ENCODE assay signal across 9 cellular contexts in genomic region chr10:14200645-14201534, GRCh38.
DNase-seq lines count a peak whose midpoint lies in the region; FAIRE-seq and TF ChIP-seq lines count a peak whose summit lies in the region.
"Had no signal": no experiment of that assay in that cellular context is flagged by ENCODE, and none has a peak within 500 bp of the region (broad histone marks: within the 10 kb centered on the region; RNA-seq: fewer than 3 reads in every experiment).

No MANE protein-coding gene starts in this region.

- H3K9me2 ChIP-seq in PC-9 (ENCODE audit: insufficient read depth): no peaks in the 10 kb centered on the region

- intact Hi-C loops in PC-9 (cut with micrococcal nuclease; ENCODE audit: unreplicated experiment): no loop called here

- no peak for FAIRE-seq in urothelium cell line (lab: Jason Lieb, UNC)

- no peak overlapping the region for H3K4me2 ChIP-seq in PC-9

- no peaks in the 10 kb centered on the region for H3K36me3 ChIP-seq in PC-9 (ENCODE audit: low read depth)

- POLR2A ChIA-PET in PC-9 (lab: Charles Lee; ENCODE audit: unreplicated experiment): no interaction called here

- H3K27ac ChIP-seq in PC-9: no peak overlapping the region

- CTCF ChIA-PET in PC-9 (lab: Charles Lee): no interaction called here

- H3K4me3 ChIP-seq in PC-9 (no peak overlapping the region), fibroblast of mammary gland (ENCODE audit: control insufficient read depth, low read depth, low read length) (no peak overlapping the region)

- H3K9me3 ChIP-seq in PC-9 (ENCODE audit: insufficient read depth, low read depth): no peaks in the 10 kb centered on the region

- no peaks in the 10 kb centered on the region for H3K79me2 ChIP-seq in PC-9 (ENCODE audit: low read depth)

- no peaks in the 10 kb centered on the region for H3F3A ChIP-seq in PC-9 (ENCODE audit: insufficient read depth, low read depth)

- TF ChIP-seq CTCF in PC-9 (conservative IDR thresholded peaks at IDR 0.05): peak; percentile 47; the same call in 1 of the 2 replicates
- TF ChIP-seq CTCF in fibroblast of mammary gland (conservative IDR thresholded peaks at IDR 0.05; ENCODE audit: control insufficient read depth, insufficient read depth, low read depth, low read length): peak; percentile 36

- no TSS peak for BruUV-seq in PC-9 (replicated peaks; lab: Mats Ljungman, UMichigan)

- peak; percentile 6 for DNase-seq in stimulated activated CD4-positive, alpha-beta T cell treated with anti-CD3 and anti-CD28 coated beads, Interleukin-4, amount 100 ng/mL, for 1 hour
- no peak for DNase-seq in stimulated activated CD4-positive, alpha-beta T cell treated with anti-CD3 and anti-CD28 coated beads, Interleukin-4, amount 100 ng/mL, for 4 hours
- DNase-seq in PC-9 (peak in 1 of 2 experiments; percentile 8), fibroblast of mammary gland (ENCODE audit: low read depth) (no peak), urothelium cell line (ENCODE audit: low spot score) (peak; percentile 49), COR-L47 (lab: John Stamatoyannopoulos, UW) (no peak), NCI-H1092 treated with DMSO at 0.1 percent for 48 hours (lab: John Stamatoyannopoulos, UW) (no peak), DMS114 treated with DMSO at 0.1 percent for 48 hours (lab: John Stamatoyannopoulos, UW; ENCODE audit: unreplicated experiment) (no peak)
- DNase-seq: NCI-H1417 had no signal

- H3K4me1 ChIP-seq in PC-9 (replicated peaks; ENCODE audit: insufficient read depth): no peaks in the 10 kb centered on the region

- H2AFZ ChIP-seq in PC-9: no peak overlapping the region

- no peaks in the 10 kb centered on the region for H3K27me3 ChIP-seq in PC-9 (ENCODE audit: insufficient read depth, low read depth)

- no peaks in the 10 kb centered on the region for H4K20me1 ChIP-seq in PC-9 (ENCODE audit: insufficient read depth)

Comparison
In these comparisons a context has a peak if more than half of its experiments do, and no peak if none do; other contexts are left out.
1. DNase-seq: peak in stimulated activated CD4-positive, alpha-beta T cell treated with anti-CD3 and anti-CD28 coated beads, Interleukin-4, amount 100 ng/mL, for 1 hour (single experiment) and urothelium cell line (single experiment); none in stimulated activated CD4-positive, alpha-beta T cell treated with anti-CD3 and anti-CD28 coated beads, Interleukin-4, amount 100 ng/mL, for 4 hours (0 of 2), fibroblast of mammary gland (single experiment), COR-L47 (single experiment), NCI-H1092 treated with DMSO at 0.1 percent for 48 hours (single experiment) and DMS114 treated with DMSO at 0.1 percent for 48 hours (single experiment).